12 cellular contexts compared by ENCODE assay signal in the genomic region with DNA sequence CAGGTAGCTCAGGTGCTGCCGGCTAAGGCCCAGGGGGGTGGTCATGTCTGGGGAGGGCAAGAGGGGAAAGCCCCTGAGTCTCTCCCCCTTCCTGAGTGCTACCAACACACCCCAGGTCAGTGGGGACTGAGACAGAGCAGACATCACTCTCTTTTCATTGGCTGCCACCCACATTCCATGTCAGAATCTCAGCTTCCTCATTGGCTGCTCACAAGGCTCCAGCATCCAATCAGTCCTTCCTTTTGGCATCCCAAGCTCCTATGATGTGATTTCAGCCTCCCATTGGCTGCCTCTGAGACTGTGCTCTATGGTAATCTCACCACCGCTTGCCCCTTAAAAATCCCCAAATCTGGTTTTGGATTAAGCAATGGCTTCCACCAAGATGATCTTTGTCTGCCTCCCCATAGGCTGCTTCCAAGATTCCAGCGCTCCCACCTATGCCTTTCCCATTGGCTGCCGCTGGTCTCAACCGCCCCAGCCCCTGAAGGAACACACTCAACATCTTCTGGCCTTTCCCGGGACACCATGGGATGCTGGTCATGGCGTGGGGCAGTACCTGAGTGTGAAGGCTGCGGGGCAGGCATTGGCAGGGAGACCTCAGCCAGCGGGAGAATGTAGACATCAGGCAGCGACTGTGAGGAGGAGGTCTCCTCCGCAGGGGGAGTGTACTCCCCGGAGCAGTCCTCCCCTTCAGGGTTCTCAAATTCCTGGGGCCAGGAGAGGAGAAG. TPM values are rescaled to one million over a fixed set of nuclear protein-coding genes. Genes with fewer than 3 reads are reported as not detected.
DNase-seq lines count a peak whose midpoint lies in the region; ATAC-seq, FAIRE-seq and TF ChIP-seq lines count a peak whose summit lies in the region.
"Had no signal": no experiment of that assay in that cellular context is flagged by ENCODE, and none has a peak within 500 bp of the region (broad histone marks: within the 10 kb centered on the region; RNA-seq: fewer than 3 reads in every experiment).

No MANE protein-coding gene starts in this region.

- 13% methylated on average over 12 of the region's 12 CpGs for WGBS in K562 (ENCODE audit: insufficient coverage, low coverage, missing lambda C conversion rate)

- peaks cover 15% of the 10 kb centered on the region for H3K4me1 Mint-ChIP-seq in Caco-2 (ENCODE audit: low read depth, unreplicated experiment)
- H3K4me1 Mint-ChIP-seq in endothelial cell (ENCODE audit: unreplicated experiment): peaks cover 4% of the 10 kb centered on the region

- no peaks in the 10 kb centered on the region for H3K9me3 ChIP-seq in Caco-2
- H3K9me3 ChIP-seq in K562 (replicated peaks; ENCODE audit: control insufficient read depth, insufficient read depth, low read depth, low read length): no peaks in the 10 kb centered on the region
- H3K9me3 ChIP-seq: thoracic aorta had no signal

- peak; percentile 19 for ATAC-seq in K562

- H4K20me1 ChIP-seq in K562 (replicated peaks; ENCODE audit: control insufficient read depth, insufficient read depth, low read length): peaks cover 8% of the 10 kb centered on the region; the same call in 1 of the 2 replicates

- TF ChIP-seq EP300 in K562 (IDR thresholded peaks at IDR 0.05; ENCODE audit: low read length): no peak

- no peaks in the 10 kb centered on the region for H3K9me3 Mint-ChIP-seq in Caco-2 (ENCODE audit: unreplicated experiment)
- no peaks in the 10 kb centered on the region for H3K9me3 Mint-ChIP-seq in endothelial cell (ENCODE audit: unreplicated experiment)
- H3K9me3 Mint-ChIP-seq: dendritic cell treated with granulocyte-macrophage colony-stimulating factor and Interleukin-4, amounts not matched to agents 40 ng/mL and 50 ng/mL, for 4 days; naive thymus-derived CD4-positive, alpha-beta T cell had no signal

- no peak for TF ChIP-seq RAD21 in K562 (CRISPR knock-in tag; conservative IDR thresholded peaks at IDR 0.05 in 1 of 2, IDR thresholded peaks at IDR 0.05 in 1 of 2)

- DNase-seq in Caco-2 (no peak), HuH-7.5 (ENCODE audit: low spot score) (peak; percentile 15), K562 (ENCODE audit: extremely low read depth in 1 of 4, low spot score in 3 of 4) (peak in 3 of 4 experiments; percentile 34 to 76 (median 47)), middle frontal gyrus (ENCODE audit: extremely low spot score, low spot score) (peak; percentile 50), A172 (ENCODE audit: low spot score) (no peak), endothelial cell (ENCODE audit: low spot score) (no peak), coronary artery (ENCODE audit: low spot score) (no peak), DMS 273 treated with DMSO at 0.1 percent for 48 hours (lab: John Stamatoyannopoulos, UW) (no peak)
- DNase-seq: NCI-H1048 had no signal

- H3K79me2 ChIP-seq in K562 (ENCODE audit: control insufficient read depth, insufficient read depth, low read length): no peaks in the 10 kb centered on the region

- FAIRE-seq in K562 (lab: Jason Lieb, UNC): peak; percentile 42

- BruUV-seq in Caco-2 (replicated peaks; lab: Mats Ljungman, UMichigan): no TSS peak
- BruUV-seq in K562 (replicated peaks; lab: Mats Ljungman, UMichigan): no TSS peak

- CTCF ChIA-PET in Caco-2 (lab: Charles Lee): interaction anchor here (1.3 to 5.9 kb wide), 3 partner anchors 44 to 75 kb away, joined by 3 to 112 read pairs (median 5); no protein-coding TSS in a partner anchor
- CTCF ChIA-PET in K562 (lab: Yijun Ruan, JAX; ENCODE audit: low intra/inter-chr PET ratio): no interaction called here

- no peak overlapping the region for H3K4me3 ChIP-seq in Caco-2 (ENCODE audit: low read depth, low read length)
- H3K4me3 ChIP-seq in K562: no peak overlapping the region
- no peak overlapping the region for H3K4me3 ChIP-seq in coronary artery

- H3K27ac ChIP-seq in K562 (ENCODE audit: extremely low read depth, low read depth, low read length) (no peak overlapping the region), coronary artery (no peak overlapping the region)
- H3K27ac ChIP-seq: thoracic aorta had no signal

- TF ChIP-seq CTCF in Caco-2 (IDR thresholded peaks at IDR 0.05; ENCODE audit: insufficient read depth in 1 of 2, low read depth in 1 of 2, low read length in 1 of 2, severe bottlenecking in 1 of 2, unreplicated experiment in 1 of 2): no peak
- TF ChIP-seq CTCF in K562 (IDR thresholded peaks at IDR 0.05 in 2 of 3, conservative IDR thresholded peaks at IDR 0.05 in 1 of 3; ENCODE audit: insufficient read depth in 2 of 3, low read depth in 1 of 3, low read length in 3 of 3): no peak
- no peak for TF ChIP-seq CTCF in endothelial cell (IDR thresholded peaks at IDR 0.05; ENCODE audit: unreplicated experiment)
- TF ChIP-seq CTCF in coronary artery (IDR thresholded peaks at IDR 0.05): no peak

- H3K36me3 ChIP-seq in Caco-2 (ENCODE audit: control insufficient read depth, insufficient read depth, low read length) (no peaks in the 10 kb centered on the region), K562 (ENCODE audit: control insufficient read depth, insufficient read depth, low read length) (no peaks in the 10 kb centered on the region)
- H3K36me3 ChIP-seq: thoracic aorta had no signal

- intact Hi-C loops in Caco-2 (cut with micrococcal nuclease; ENCODE audit: unreplicated experiment) (loop anchor here (1.0 kb wide), 1 partner anchor 7 kb away; no protein-coding TSS in a partner anchor), K562 (cut with micrococcal nuclease) (no loop called here)

- POLR2A ChIA-PET in Caco-2 (lab: Charles Lee): no interaction called here
- POLR2A ChIA-PET in K562 (lab: Yijun Ruan, JAX): interaction anchor here (0.5 to 1.0 kb wide), 3 partner anchors 31 to 73 kb away, joined by 3 to 5 read pairs (median 4); no protein-coding TSS in a partner anchor

- H3K9me1 ChIP-seq in K562 (ENCODE audit: control insufficient read depth, insufficient read depth, low read length): no peaks in the 10 kb centered on the region

- no peak overlapping the region for H3K4me2 ChIP-seq in K562 (ENCODE audit: insufficient read depth, low read length)

- H2AFZ ChIP-seq in K562 (ENCODE audit: low read depth, low read length): no peak overlapping the region

- H3K4me3 Mint-ChIP-seq in Caco-2 (ENCODE audit: unreplicated experiment): peak overlapping the region; percentile 27
- no peak overlapping the region for H3K4me3 Mint-ChIP-seq in endothelial cell (ENCODE audit: unreplicated experiment)
- H3K4me3 Mint-ChIP-seq: dendritic cell treated with granulocyte-macrophage colony-stimulating factor and Interleukin-4, amounts not matched to agents 40 ng/mL and 50 ng/mL, for 4 days had no signal

- H3K27me3 ChIP-seq in Caco-2 (replicated peaks; ENCODE audit: control insufficient read depth, insufficient read depth, low read length) (no peaks in the 10 kb centered on the region), K562 (ENCODE audit: control insufficient read depth in 2 of 2, insufficient read depth in 2 of 2, low read length in 2 of 2) (peaks cover 7 to 30% of the 10 kb centered on the region in 2 experiments; a peak in 3 of 5 replicates)

- H3K27me3 Mint-ChIP-seq in Caco-2 (ENCODE audit: insufficient read depth, unreplicated experiment) (no peaks in the 10 kb centered on the region), endothelial cell (ENCODE audit: unreplicated experiment) (peaks cover 16% of the 10 kb centered on the region)
- H3K27me3 Mint-ChIP-seq: naive thymus-derived CD4-positive, alpha-beta T cell had no signal

- in situ Hi-C loops in K562 (cut with MboI): loop anchor here (5.0 kb wide), 1 partner anchor 73 kb away; no protein-coding TSS in a partner anchor

- H3K9ac ChIP-seq in K562 (ENCODE audit: insufficient read depth in 1 of 2, low read depth in 2 of 2, low read length in 2 of 2): no peak overlapping the region

- H3K4me1 ChIP-seq in Caco-2: 0 out of 2 replicates have a peak, but pooled peaks cover 12% of the 10 kb centered on the region
- H3K4me1 ChIP-seq in K562 (replicated peaks in 1 of 2; ENCODE audit: control insufficient read depth in 2 of 2, insufficient read depth in 2 of 2, low read length in 2 of 2): peaks cover 0 to 36% of the 10 kb centered on the region in 2 experiments; a peak in 3 of 5 replicates

- TF ChIP-seq POLR2A in K562 (conservative IDR thresholded peaks at IDR 0.05): no peak

- H3K36me3 Mint-ChIP-seq in Caco-2 (ENCODE audit: insufficient read depth, unreplicated experiment) (peaks cover 11% of the 10 kb centered on the region), endothelial cell (ENCODE audit: low read depth, unreplicated experiment) (no peaks in the 10 kb centered on the region)

- H3K27ac Mint-ChIP-seq in Caco-2 (ENCODE audit: unreplicated experiment): peak overlapping the region; percentile 53
- H3K27ac Mint-ChIP-seq in endothelial cell (ENCODE audit: unreplicated experiment): no peak overlapping the region

RNA-seq across cellular contexts. Expression of a gene that starts 2.0 kb away (rescaled TPM):
- total RNA-seq in Caco-2 (2022) (22.4 and 22.6 TPM in 2 replicates), K562 (2014; rRNA removed) (4.9 and 5.1 TPM in 2 replicates), K562 (2014; rRNA removed; fragmentation: Illumina TruSeq; extraction: Trizol) (0.45 and 0.76 TPM in 2 replicates), K562 (2015; rRNA removed; fragmentation: Illumina TruSeq; extraction: Trizol) (2.0 and 2.5 TPM in 2 replicates), K562 (2021) (10.2 and 12.3 TPM in 2 replicates), endothelial cell (ENCODE audit: unreplicated experiment) (3.0 TPM)
- 1.5 and 3.5 TPM in 2 replicates for total RNA-seq in K562 (2011; cell fraction: chromatin; rRNA removed; ENCODE audit: low replicate concordance)
- total RNA-seq in K562 (2011; cell fraction: nucleolus; rRNA removed): 3.8 and 4.1 TPM in 2 replicates
- total RNA-seq in K562 (2011; cell fraction: nucleoplasm; rRNA removed): 1.5 and 2.4 TPM in 2 replicates
- polyA plus RNA-seq in K562 (2011; rRNA removed) (0.35 and 0.66 TPM in 2 replicates), K562 (2014; fragmentation: Illumina TruSeq; extraction: Trizol) (1.1 and 2.1 TPM in 2 replicates), K562 (2014; fragmentation: Nextera tagmentation; extraction: Ambion mirVana) (not detected), K562 (2014; rRNA removed) (2.8 and 3.3 TPM in 2 replicates)
- 0.53 and 1.7 TPM in 2 replicates for polyA plus RNA-seq in K562 (2011; cell fraction: cytosol; rRNA removed)
- polyA plus RNA-seq in K562 (2011; cell fraction: nucleus; rRNA removed): 1.5 and 2.7 TPM in 2 replicates
- polyA plus RNA-seq in K562 (2012): 3.7 and 4.7 TPM in 2 replicates
- 0.14 and 0.15 TPM in 2 replicates for polyA minus RNA-seq in K562 (2011; rRNA and poly(A)+ RNA removed)
- 2.3 and 3.2 TPM in 2 replicates for polyA minus RNA-seq in K562 (2011; cell fraction: cytosol; rRNA and poly(A)+ RNA removed)
- polyA minus RNA-seq in K562 (2011; cell fraction: nucleus; rRNA and poly(A)+ RNA removed): 1.1 and 1.2 TPM in 2 replicates
- not detected in 2 replicates for total RNA-seq in A172 (2014; rRNA removed; shearing (Covaris generic))

RNA-seq across cellular contexts. Expression of a gene that starts 40.5 kb away (rescaled TPM):
- total RNA-seq in Caco-2 (2022) (74.6 and 81.3 TPM in 2 replicates), K562 (2014; rRNA removed) (31.8 and 34.9 TPM in 2 replicates), K562 (2014; rRNA removed; fragmentation: Illumina TruSeq; extraction: Trizol) (14.7 and 15.9 TPM in 2 replicates), K562 (2015; rRNA removed; fragmentation: Illumina TruSeq; extraction: Trizol) (19.3 and 20.3 TPM in 2 replicates), K562 (2021) (37.8 and 43.8 TPM in 2 replicates), endothelial cell (ENCODE audit: unreplicated experiment) (165 TPM)
- 79.5 and 196 TPM in 2 replicates for total RNA-seq in K562 (2011; cell fraction: chromatin; rRNA removed; ENCODE audit: low replicate concordance)
- total RNA-seq in K562 (2011; cell fraction: nucleolus; rRNA removed): 87.7 and 88.8 TPM in 2 replicates
- 87.0 and 108 TPM in 2 replicates for total RNA-seq in K562 (2011; cell fraction: nucleoplasm; rRNA removed)
- polyA plus RNA-seq in K562 (2011; rRNA removed) (23.8 and 34.3 TPM in 2 replicates), K562 (2014; fragmentation: Illumina TruSeq; extraction: Trizol) (31.5 and 33.7 TPM in 2 replicates), K562 (2014; fragmentation: Nextera tagmentation; extraction: Ambion mirVana) (1 to 10 TPM; 1.8 to 4.0 TPM), K562 (2014; rRNA removed) (38.1 and 45.2 TPM in 2 replicates)
- 28.3 and 30.8 TPM in 2 replicates for polyA plus RNA-seq in K562 (2011; cell fraction: cytosol; rRNA removed)
- 96.2 and 120 TPM in 2 replicates for polyA plus RNA-seq in K562 (2011; cell fraction: nucleus; rRNA removed)
- 34.7 and 66.7 TPM in 2 replicates for polyA plus RNA-seq in K562 (2012)
- polyA minus RNA-seq in K562 (2011; rRNA and poly(A)+ RNA removed): 22.5 and 23.2 TPM in 2 replicates
- polyA minus RNA-seq in K562 (2011; cell fraction: cytosol; rRNA and poly(A)+ RNA removed): 13.0 and 20.7 TPM in 2 replicates
- 33.0 and 46.9 TPM in 2 replicates for polyA minus RNA-seq in K562 (2011; cell fraction: nucleus; rRNA and poly(A)+ RNA removed)
- total RNA-seq in A172 (2014; rRNA removed; shearing (Covaris generic)): 28.7 and 38.5 TPM in 2 replicates

RNA-seq across cellular contexts. Expression of a gene that starts 42.3 kb away (rescaled TPM):
- total RNA-seq in Caco-2 (2022): 1.00 and 1.4 TPM in 2 replicates
- total RNA-seq in K562 (2011; cell fraction: chromatin; rRNA removed; ENCODE audit: low replicate concordance): not detected in 2 replicates
- total RNA-seq in K562 (2011; cell fraction: nucleolus; rRNA removed): not detected in 2 replicates
- 0.37 TPM in 1 of 2 replicates, not detected in the other for total RNA-seq in K562 (2011; cell fraction: nucleoplasm; rRNA removed)
- 0.37 and 0.54 TPM in 2 replicates for total RNA-seq in K562 (2014; rRNA removed)
- total RNA-seq in K562 (2014; rRNA removed; fragmentation: Illumina TruSeq; extraction: Trizol): 0.22 TPM in 1 of 2 replicates, not detected in the other
- total RNA-seq in K562 (2015; rRNA removed; fragmentation: Illumina TruSeq; extraction: Trizol): 0.26 TPM in 1 of 2 replicates, not detected in the other
- total RNA-seq in K562 (2021): 0.42 and 0.62 TPM in 2 replicates
- 0.38 and 0.46 TPM in 2 replicates for polyA plus RNA-seq in K562 (2011; rRNA removed)
- polyA plus RNA-seq in K562 (2011; cell fraction: cytosol; rRNA removed): 0.37 and 1.5 TPM in 2 replicates
- 0.10 and 0.14 TPM in 2 replicates for polyA plus RNA-seq in K562 (2011; cell fraction: nucleus; rRNA removed)
- polyA plus RNA-seq in K562 (2012): 0.53 and 1.2 TPM in 2 replicates
- 0.09 and 0.28 TPM in 2 replicates for polyA plus RNA-seq in K562 (2014; fragmentation: Illumina TruSeq; extraction: Trizol)
- under 1 TPM in 1 of 2 experiments, not detected in 1; 0.14 TPM for polyA plus RNA-seq in K562 (2014; fragmentation: Nextera tagmentation; extraction: Ambion mirVana)
- polyA plus RNA-seq in K562 (2014; rRNA removed): 0.11 and 0.32 TPM in 2 replicates
- 0.30 TPM in 1 of 2 replicates, not detected in the other for polyA minus RNA-seq in K562 (2011; rRNA and poly(A)+ RNA removed)
- not detected in 2 replicates for polyA minus RNA-seq in K562 (2011; cell fraction: cytosol; rRNA and poly(A)+ RNA removed)
- not detected in 2 replicates for polyA minus RNA-seq in K562 (2011; cell fraction: nucleus; rRNA and poly(A)+ RNA removed)
- 0.38 TPM in 1 of 2 replicates, not detected in the other for total RNA-seq in A172 (2014; rRNA removed; shearing (Covaris generic))
- total RNA-seq in endothelial cell (ENCODE audit: unreplicated experiment): 0.62 TPM
- total RNA-seq: naive thymus-derived CD4-positive, alpha-beta T cell; thoracic aorta had no signal

RNA-seq across cellular contexts. Expression of a gene that starts 54.3 kb away (rescaled TPM):
- total RNA-seq in Caco-2 (2022) (3.6 and 3.9 TPM in 2 replicates), K562 (2014; rRNA removed) (0.18 and 0.41 TPM in 2 replicates), K562 (2014; rRNA removed; fragmentation: Illumina TruSeq; extraction: Trizol) (0.45 and 0.47 TPM in 2 replicates), K562 (2015; rRNA removed; fragmentation: Illumina TruSeq; extraction: Trizol) (0.76 and 0.94 TPM in 2 replicates), K562 (2021) (1.4 and 1.6 TPM in 2 replicates), endothelial cell (ENCODE audit: unreplicated experiment) (0.95 TPM)
- 5.6 and 11.8 TPM in 2 replicates for total RNA-seq in K562 (2011; cell fraction: chromatin; rRNA removed; ENCODE audit: low replicate concordance)
- total RNA-seq in K562 (2011; cell fraction: nucleolus; rRNA removed): 6.8 and 8.0 TPM in 2 replicates
- 6.1 and 6.6 TPM in 2 replicates for total RNA-seq in K562 (2011; cell fraction: nucleoplasm; rRNA removed)
- polyA plus RNA-seq in K562 (2011; rRNA removed) (0.54 and 0.74 TPM in 2 replicates), K562 (2014; fragmentation: Illumina TruSeq; extraction: Trizol) (0.46 and 0.49 TPM in 2 replicates), K562 (2014; fragmentation: Nextera tagmentation; extraction: Ambion mirVana) (under 1 TPM; 0.15 to 0.38 TPM), K562 (2014; rRNA removed) (0.59 and 1.2 TPM in 2 replicates)
- polyA plus RNA-seq in K562 (2011; cell fraction: cytosol; rRNA removed): 0.37 and 0.38 TPM in 2 replicates
- 2.4 and 2.6 TPM in 2 replicates for polyA plus RNA-seq in K562 (2011; cell fraction: nucleus; rRNA removed)
- 0.52 and 0.83 TPM in 2 replicates for polyA plus RNA-seq in K562 (2012)
- polyA minus RNA-seq in K562 (2011; rRNA and poly(A)+ RNA removed): 0.91 and 1.2 TPM in 2 replicates
- polyA minus RNA-seq in K562 (2011; cell fraction: cytosol; rRNA and poly(A)+ RNA removed): 1.0 and 1.3 TPM in 2 replicates
- polyA minus RNA-seq in K562 (2011; cell fraction: nucleus; rRNA and poly(A)+ RNA removed): 0.89 and 1.3 TPM in 2 replicates
- total RNA-seq in A172 (2014; rRNA removed; shearing (Covaris generic)): 0.36 and 0.55 TPM in 2 replicates

Comparison
In these comparisons a context has a peak if more than half of its experiments do, and no peak if none do; other contexts are left out.
1. DNase-seq: peak in HuH-7.5 (single experiment), K562 (3 of 4) and middle frontal gyrus (single experiment); none in Caco-2 (0 of 2), A172 (single experiment), endothelial cell (single experiment), coronary artery (single experiment) and DMS 273 treated with DMSO at 0.1 percent for 48 hours (single experiment).